19 cellular contexts compared by ENCODE assay signal in genomic region chr15:42065478-42065877, GRCh38. TPM values are rescaled to one million over a fixed set of nuclear protein-coding genes. Genes with fewer than 3 reads are reported as not detected.
DNase-seq lines count a peak whose midpoint lies in the region; ATAC-seq, FAIRE-seq and TF ChIP-seq lines count a peak whose summit lies in the region.
"Had no signal": no experiment of that assay in that cellular context is flagged by ENCODE, and none has a peak within 500 bp of the region (broad histone marks: within the 10 kb centered on the region; RNA-seq: fewer than 3 reads in every experiment).

No MANE protein-coding gene starts in this region.

- H3K4me3 ChIP-seq in HepG2 (replicated peaks in 1 of 3; ENCODE audit: insufficient read depth in 1 of 3, low read depth in 2 of 3, low read length in 3 of 3) (peak overlapping the region; percentile 37 to 65 (median 42)), right lobe of liver (no peak overlapping the region), SJCRH30 (no peak overlapping the region), testis (no peak overlapping the region), prostate gland (no peak overlapping the region)

- POLR2A ChIA-PET in HepG2 (lab: Yijun Ruan, JAX) = no interaction called here

- H3K36me3 ChIP-seq in HepG2 (replicated peaks in 1 of 2; ENCODE audit: control insufficient read depth in 1 of 2, insufficient read depth in 2 of 2, low read length in 2 of 2) = no peaks in the 10 kb centered on the region
- H3K36me3 ChIP-seq in right lobe of liver = no peaks in the 10 kb centered on the region
- H3K36me3 ChIP-seq in SJCRH30 = no peaks in the 10 kb centered on the region
- no peaks in the 10 kb centered on the region for H3K36me3 ChIP-seq in testis (ENCODE audit: low read depth, missing control alignments)
- H3K36me3 ChIP-seq in prostate gland = no peaks in the 10 kb centered on the region

- BruUV-seq in HepG2 (replicated peaks; lab: Mats Ljungman, UMichigan) = TSS peak; percentile 97

- H3K79me2 ChIP-seq in HepG2 (ENCODE audit: insufficient read depth, low read length) = no peaks in the 10 kb centered on the region

- 2% methylated on average over 6 of the region's 6 CpGs for WGBS in HepG2 (ENCODE audit: low lambda C conversion rate)
- WGBS in right lobe of liver (ENCODE audit: insufficient coverage, low coverage, low lambda C conversion rate, missing lambda C conversion rate) = no CpG with 5 or more reads among the region's 6 CpGs
- 64 to 75% methylated on average over 6 of the region's 6 CpGs for WGBS in testis, 2 donors
- WGBS in prostate gland = 49% methylated on average over 6 of the region's 6 CpGs

- no peaks in the 10 kb centered on the region for H4K20me1 ChIP-seq in HepG2 (ENCODE audit: insufficient read depth, low read length)

- TF ChIP-seq POLR2A in HepG2 (IDR thresholded peaks at IDR 0.05; ENCODE audit: insufficient read depth in 1 of 2, low read depth in 2 of 2, low read length in 2 of 2) (no peak), right lobe of liver (IDR thresholded peaks at IDR 0.05) (no peak), testis (IDR thresholded peaks at IDR 0.05) (no peak), prostate gland (IDR thresholded peaks at IDR 0.05) (no peak)

- intact Hi-C loops in HepG2 (cut with micrococcal nuclease; ENCODE audit: unreplicated experiment) (loop anchor here (5.0 kb wide), 1 partner anchor 72 kb away; no protein-coding TSS in a partner anchor), right lobe of liver (cut with DNase I) (loop anchor here in 1 of 2 donors (5.0 kb wide), 1 partner anchor 78 kb away; no protein-coding TSS in a partner anchor), testis (cut with DNase I; ENCODE audit: low total_unique reads) (no loop called here), prostate gland (cut with DNase I) (loop anchor here (5.0 kb wide), 1 partner anchor 72 kb away; no protein-coding TSS in a partner anchor)

- CTCF ChIA-PET in HepG2 (lab: Yijun Ruan, JAX; ENCODE audit: low intra/inter-chr PET ratio, low total read pairs) = interaction anchor here (1.8 to 3.4 kb wide), 2 partner anchors 19 to 72 kb away, joined by 6 to 16 read pairs; no protein-coding TSS in a partner anchor

- H3K9ac ChIP-seq in HepG2 (ENCODE audit: insufficient read depth, low read depth, low read length) = peak overlapping the region; percentile 42

- TF ChIP-seq EP300 in HepG2 (IDR thresholded peaks at IDR 0.05; ENCODE audit: low read depth in 2 of 2, low read length in 2 of 2) (no peak), HepG2 (CRISPR knock-in tag; IDR thresholded peaks at IDR 0.05; ENCODE audit: borderline replicate concordance) (no peak)

- in situ Hi-C loops in HepG2 (cut with HindIII; ENCODE audit: extremely low pct_ligation_motif_present, low pct_unique_long_range_greater_than_20kb) = loop anchor here (5.0 kb wide), 1 partner anchor 72 kb away; no protein-coding TSS in a partner anchor

- no peaks in the 10 kb centered on the region for H3K9me3 ChIP-seq in HepG2 (ENCODE audit: low read length)
- H3K9me3 ChIP-seq in right lobe of liver = no peaks in the 10 kb centered on the region
- no peaks in the 10 kb centered on the region for H3K9me3 ChIP-seq in SJCRH30 (replicated peaks)
- no peaks in the 10 kb centered on the region for H3K9me3 ChIP-seq in testis
- no peaks in the 10 kb centered on the region for H3K9me3 ChIP-seq in prostate gland

- DNase-seq in HepG2 (ENCODE audit: low spot score) = no peak
- DNase-seq in right lobe of liver = no peak
- no peak for DNase-seq in SJCRH30
- DNase-seq in epithelial cell of prostate (ENCODE audit: low read depth, low spot score) = no peak
- peak; percentile 2 for DNase-seq in testis
- no peak for DNase-seq in HK-2 (ENCODE audit: unreplicated experiment)
- DNase-seq in prostate gland (ENCODE audit: low spot score) = no peak
- DNase-seq: ACHN; CD4-positive, alpha-beta memory T cell; DMS153; GDM1; HCEC 1CT had no signal

- FAIRE-seq in HepG2 (lab: Jason Lieb, UNC) = no peak
- FAIRE-seq: GM19239 had no signal

- no peak for TF ChIP-seq CTCF in HepG2 (CRISPR knock-in tag; IDR thresholded peaks at IDR 0.05)
- no peak for TF ChIP-seq CTCF in right lobe of liver (IDR thresholded peaks at IDR 0.05)
- TF ChIP-seq CTCF in testis (IDR thresholded peaks at IDR 0.05) = no peak
- no peak for TF ChIP-seq CTCF in prostate gland (IDR thresholded peaks at IDR 0.05)

- peak overlapping the region; percentile 91 for H3K4me2 ChIP-seq in HepG2 (ENCODE audit: low read depth, low read length)

- H2AFZ ChIP-seq in HepG2 (ENCODE audit: low read length) = no peak overlapping the region

- H3K27me3 ChIP-seq in HepG2 (ENCODE audit: control insufficient read depth in 1 of 2, insufficient read depth in 2 of 2, low read length in 2 of 2) = peaks cover 2 to 6% of the 10 kb centered on the region in 2 experiments; a peak in 3 of 5 replicates
- no peaks in the 10 kb centered on the region for H3K27me3 ChIP-seq in right lobe of liver
- H3K27me3 ChIP-seq in SJCRH30 = no peaks in the 10 kb centered on the region
- H3K27me3 ChIP-seq in testis = no peaks in the 10 kb centered on the region
- H3K27me3 ChIP-seq in prostate gland (replicated peaks; ENCODE audit: insufficient read depth) = no peaks in the 10 kb centered on the region

- H3K4me1 ChIP-seq in HepG2 (ENCODE audit: insufficient read depth, low read length) = peaks cover 70% of the 10 kb centered on the region
- H3K4me1 ChIP-seq in right lobe of liver = peaks cover 0 to 7% (median 0%) of the 10 kb centered on the region in 4 donors
- H3K4me1 ChIP-seq in SJCRH30 = peaks cover 19% of the 10 kb centered on the region
- H3K4me1 ChIP-seq in testis = no peaks in the 10 kb centered on the region
- H3K4me1 ChIP-seq in prostate gland (replicated peaks) = no peaks in the 10 kb centered on the region

- no peak for TF ChIP-seq RAD21 in HepG2 (CRISPR knock-in tag; IDR thresholded peaks at IDR 0.05)

- peak overlapping the region; percentile 59 for H3K27ac ChIP-seq in HepG2 (ENCODE audit: extremely low read length, insufficient read depth, low read length)
- H3K27ac ChIP-seq in right lobe of liver = no peak overlapping the region
- H3K27ac ChIP-seq in SJCRH30 = peak overlapping the region; percentile 9; the same call in 1 of the 2 replicates
- peak overlapping the region; percentile 27 for H3K27ac ChIP-seq in epithelial cell of prostate
- no peak overlapping the region for H3K27ac ChIP-seq in testis
- no peak overlapping the region for H3K27ac ChIP-seq in prostate gland
- H3K27ac ChIP-seq: C4-2B, HL-60 had no signal

- ATAC-seq in HepG2 = peak; percentile 11
- no peak for ATAC-seq in right lobe of liver
- ATAC-seq in GM21381 (IDR thresholded peaks at IDR 0.05; ENCODE audit: unreplicated experiment) = no peak

RNA-seq across cellular contexts. Expression of gene PLA2G4D, which starts 28.9 kb away (rescaled TPM):
- total RNA-seq in HepG2 (2016; rRNA removed; fragmentation: Illumina TruSeq; extraction: Trizol) (0.04 TPM in 1 of 2 replicates, not detected in the other), right lobe of liver (not detected), testis (under 1 TPM; 0.16 to 0.43 TPM), prostate gland (1 to 10 TPM; 1.5 to 2.1 TPM)
- total RNA-seq in HepG2 (2016; cell fraction: cytosol; rRNA removed; fragmentation: Illumina TruSeq; extraction: Trizol; ENCODE audit: low read depth) = not detected in 2 replicates
- not detected in 2 replicates for total RNA-seq in HepG2 (2016; cell fraction: insoluble cytoplasmic fraction; rRNA removed; fragmentation: Illumina TruSeq; extraction: Trizol)
- not detected in 2 replicates for total RNA-seq in HepG2 (2016; cell fraction: membrane; rRNA removed; fragmentation: Illumina TruSeq; extraction: Trizol)
- not detected in 2 replicates for total RNA-seq in HepG2 (2016; cell fraction: nucleus; rRNA removed; fragmentation: Illumina TruSeq; extraction: Trizol)
- polyA plus RNA-seq in HepG2 (2011; rRNA removed) (0.21 and 0.29 TPM in 2 replicates), testis (ENCODE audit: insufficient read depth, low read depth, low replicate concordance) (0.11 TPM)
- 0.11 and 0.14 TPM in 2 replicates for polyA plus RNA-seq in HepG2 (2011; cell fraction: cytosol; rRNA removed)
- 0.78 and 1.4 TPM in 2 replicates for polyA plus RNA-seq in HepG2 (2011; cell fraction: nucleus; rRNA removed)
- 0.16 and 0.30 TPM in 2 replicates for polyA plus RNA-seq in HepG2 (2012)
- not detected in 2 replicates for polyA plus RNA-seq in HepG2 (2016; cell fraction: cytosol; fragmentation: Illumina TruSeq; extraction: Trizol; ENCODE audit: low read depth)
- polyA plus RNA-seq in HepG2 (2016; cell fraction: insoluble cytoplasmic fraction; fragmentation: Illumina TruSeq; extraction: Trizol; ENCODE audit: low read depth) = not detected in 2 replicates
- polyA plus RNA-seq in HepG2 (2016; cell fraction: membrane; fragmentation: Illumina TruSeq; extraction: Trizol; ENCODE audit: low read depth) = not detected in 2 replicates
- polyA plus RNA-seq in HepG2 (2016; cell fraction: nucleus; fragmentation: Illumina TruSeq; extraction: Trizol; ENCODE audit: insufficient read depth, low read depth) = 0.13 TPM in 1 of 2 replicates, not detected in the other
- 0.18 TPM in 1 of 2 replicates, not detected in the other for polyA minus RNA-seq in HepG2 (2011; rRNA and poly(A)+ RNA removed; ENCODE audit: low replicate concordance)
- not detected in 2 replicates for polyA minus RNA-seq in HepG2 (2011; cell fraction: cytosol; rRNA and poly(A)+ RNA removed)
- polyA minus RNA-seq in HepG2 (2011; cell fraction: nucleus; rRNA and poly(A)+ RNA removed) = 0.13 TPM in 1 of 2 replicates, not detected in the other
- total RNA-seq in SJCRH30 (2014; rRNA removed; shearing (Covaris generic)) = not detected in 2 replicates
- total RNA-seq: A172; CD4-positive, alpha-beta memory T cell; H4; HFFc6 had no signal
- polyA plus RNA-seq: CD4-positive, alpha-beta memory T cell had no signal

RNA-seq across cellular contexts. Expression of gene PLA2G4E, which starts 44.6 kb away (rescaled TPM):
- total RNA-seq in HepG2 (2016; rRNA removed; fragmentation: Illumina TruSeq; extraction: Trizol) (not detected in 2 replicates), right lobe of liver (not detected), testis (under 1 TPM; 0.31 to 0.71 TPM), prostate gland (under 1 TPM; 0.17 to 0.18 TPM)
- total RNA-seq in HepG2 (2016; cell fraction: cytosol; rRNA removed; fragmentation: Illumina TruSeq; extraction: Trizol; ENCODE audit: low read depth) = not detected in 2 replicates
- not detected in 2 replicates for total RNA-seq in HepG2 (2016; cell fraction: insoluble cytoplasmic fraction; rRNA removed; fragmentation: Illumina TruSeq; extraction: Trizol)
- total RNA-seq in HepG2 (2016; cell fraction: membrane; rRNA removed; fragmentation: Illumina TruSeq; extraction: Trizol) = not detected in 2 replicates
- total RNA-seq in HepG2 (2016; cell fraction: nucleus; rRNA removed; fragmentation: Illumina TruSeq; extraction: Trizol) = not detected in 2 replicates
- polyA plus RNA-seq in HepG2 (2011; rRNA removed) (0.01 TPM in 1 of 2 replicates, not detected in the other), testis (ENCODE audit: insufficient read depth, low read depth, low replicate concordance) (0.67 TPM)
- not detected in 2 replicates for polyA plus RNA-seq in HepG2 (2011; cell fraction: cytosol; rRNA removed)
- polyA plus RNA-seq in HepG2 (2011; cell fraction: nucleus; rRNA removed) = not detected in 2 replicates
- polyA plus RNA-seq in HepG2 (2012) = not detected in 2 replicates
- polyA plus RNA-seq in HepG2 (2016; cell fraction: cytosol; fragmentation: Illumina TruSeq; extraction: Trizol; ENCODE audit: low read depth) = not detected in 2 replicates
- polyA plus RNA-seq in HepG2 (2016; cell fraction: insoluble cytoplasmic fraction; fragmentation: Illumina TruSeq; extraction: Trizol; ENCODE audit: low read depth) = not detected in 2 replicates
- polyA plus RNA-seq in HepG2 (2016; cell fraction: membrane; fragmentation: Illumina TruSeq; extraction: Trizol; ENCODE audit: low read depth) = not detected in 2 replicates
- not detected in 2 replicates for polyA plus RNA-seq in HepG2 (2016; cell fraction: nucleus; fragmentation: Illumina TruSeq; extraction: Trizol; ENCODE audit: insufficient read depth, low read depth)
- not detected in 2 replicates for polyA minus RNA-seq in HepG2 (2011; rRNA and poly(A)+ RNA removed; ENCODE audit: low replicate concordance)
- not detected in 2 replicates for polyA minus RNA-seq in HepG2 (2011; cell fraction: cytosol; rRNA and poly(A)+ RNA removed)
- not detected in 2 replicates for polyA minus RNA-seq in HepG2 (2011; cell fraction: nucleus; rRNA and poly(A)+ RNA removed)
- total RNA-seq in SJCRH30 (2014; rRNA removed; shearing (Covaris generic)) = not detected in 2 replicates
- total RNA-seq: A172; CD4-positive, alpha-beta memory T cell; H4; HFFc6 had no signal
- polyA plus RNA-seq: CD4-positive, alpha-beta memory T cell had no signal

Comparison
In these comparisons a context has a peak if more than half of its experiments do, and no peak if none do; other contexts are left out.
1. H3K27ac ChIP-seq: peak in HepG2 (single experiment), SJCRH30 (single experiment) and epithelial cell of prostate (single experiment); none in right lobe of liver (0 of 3), testis (0 of 2) and prostate gland (0 of 2).
2. H3K4me3 ChIP-seq: peak in HepG2 (3 of 3); none in right lobe of liver (0 of 3), SJCRH30 (single experiment), testis (0 of 2) and prostate gland (0 of 2).